In genomic region chr22:30183861-30184278, GRCh38 we compare ENCODE assay signal across 14 cellular contexts.
DNase-seq lines count a peak whose midpoint lies in the region; ATAC-seq and TF ChIP-seq lines count a peak whose summit lies in the region.
"Had no signal": no experiment of that assay in that cellular context is flagged by ENCODE, and none has a peak within 500 bp of the region (broad histone marks: within the 10 kb centered on the region; RNA-seq: fewer than 3 reads in every experiment).

No MANE protein-coding gene starts in this region.

- CTCF ChIA-PET in mammary epithelial cell (lab: Charles Lee; ENCODE audit: low non-redundant PET) = no interaction called here

- H3K4me2 ChIP-seq in mammary epithelial cell (ENCODE audit: insufficient read depth, low read depth, low read length) = no peak overlapping the region
- H3K4me2 ChIP-seq in fibroblast of lung (ENCODE audit: extremely low read depth, insufficient read depth, low read length) = no peak overlapping the region
- H3K4me2 ChIP-seq: BLaER1 had no signal

- peak overlapping the region; percentile 73 for H3K4me3 Mint-ChIP-seq in T-helper 2 cell treated with Interferon-gamma antibody and Interleukin-4, amounts not matched to agents 5 μg/mL and 100 μg/mL, for 36 hours

- intact Hi-C loops in mammary epithelial cell (cut with micrococcal nuclease) = no loop called here
- intact Hi-C loops in breast epithelium (cut with DNase I; ENCODE audit: low total_unique reads) = no loop called here

- no peak overlapping the region for H3K4me3 ChIP-seq in mammary epithelial cell (replicated peaks in 1 of 3; ENCODE audit: insufficient read depth in 1 of 3, low read depth in 2 of 3, low read length in 3 of 3)
- no peak overlapping the region for H3K4me3 ChIP-seq in breast epithelium
- no peak overlapping the region for H3K4me3 ChIP-seq in fibroblast of lung (replicated peaks in 1 of 4; ENCODE audit: control extremely low read depth in 1 of 4, insufficient read depth in 1 of 4, low read depth in 3 of 4, low read length in 4 of 4)
- H3K4me3 ChIP-seq: BLaER1, coronary artery, HAP-1, left ventricle myocardium inferior had no signal

- ATAC-seq in HG02884 (IDR thresholded peaks at IDR 0.05; ENCODE audit: unreplicated experiment) = no peak

- H3K4me1 ChIP-seq in mammary epithelial cell (ENCODE audit: insufficient read depth, low read length) (peaks cover 4% of the 10 kb centered on the region), breast epithelium (no peaks in the 10 kb centered on the region), fibroblast of lung (ENCODE audit: control insufficient read depth, extremely low read depth, insufficient read depth, low read length) (no peaks in the 10 kb centered on the region)
- H3K4me1 ChIP-seq: BLaER1, HAP-1 had no signal

- H3K36me3 ChIP-seq in mammary epithelial cell (ENCODE audit: insufficient read depth, low read length) = no peaks in the 10 kb centered on the region
- no peaks in the 10 kb centered on the region for H3K36me3 ChIP-seq in breast epithelium
- no peaks in the 10 kb centered on the region for H3K36me3 ChIP-seq in fibroblast of lung (ENCODE audit: control insufficient read depth, insufficient read depth, low read length)
- H3K36me3 ChIP-seq: BLaER1, HAP-1, left ventricle myocardium inferior had no signal

- no peak for TF ChIP-seq CTCF in mammary epithelial cell (conservative IDR thresholded peaks at IDR 0.05 in 1 of 2, IDR thresholded peaks at IDR 0.05 in 1 of 2; ENCODE audit: extremely low read depth in 1 of 2, insufficient read depth in 1 of 2, low read depth in 1 of 2, low read length in 2 of 2)
- no peak for TF ChIP-seq CTCF in breast epithelium (IDR thresholded peaks at IDR 0.05)
- no peak for TF ChIP-seq CTCF in fibroblast of lung (conservative IDR thresholded peaks at IDR 0.05 in 1 of 2, IDR thresholded peaks at IDR 0.05 in 1 of 2; ENCODE audit: low read depth in 1 of 2, low read length in 2 of 2)

- WGBS in mammary epithelial cell (ENCODE audit: low coverage, missing lambda C conversion rate) = 8% methylated on average over 2 of the region's 2 CpGs

- H3K9me3 ChIP-seq in mammary epithelial cell (replicated peaks; ENCODE audit: insufficient read depth, low read length) (no peaks in the 10 kb centered on the region), breast epithelium (no peaks in the 10 kb centered on the region), fibroblast of lung (ENCODE audit: control insufficient read depth, insufficient read depth, low read depth, low read length) (no peaks in the 10 kb centered on the region)
- H3K9me3 ChIP-seq: BLaER1, HAP-1, left ventricle myocardium inferior had no signal

- H3K79me2 ChIP-seq in mammary epithelial cell (ENCODE audit: insufficient read depth, low read length) = no peaks in the 10 kb centered on the region
- H3K79me2 ChIP-seq in fibroblast of lung (ENCODE audit: control insufficient read depth, insufficient read depth, low read length) = no peaks in the 10 kb centered on the region

- peak; percentile 27 for DNase-seq in mammary epithelial cell
- DNase-seq in breast epithelium (ENCODE audit: low spot score in 2 of 2) = no peak
- DNase-seq in T-helper 2 cell treated with Interferon-gamma antibody and Interleukin-4, amounts not matched to agents 5 μg/mL and 100 μg/mL, for 36 hours (ENCODE audit: low spot score) = peak; percentile 58
- peak; percentile 11 to 75 for DNase-seq in fibroblast of lung (ENCODE audit: low read depth in 2 of 2)
- DNase-seq in NCI-H2196 (lab: John Stamatoyannopoulos, UW; ENCODE audit: unreplicated experiment) = no peak
- DNase-seq in DMS53 (lab: John Stamatoyannopoulos, UW) = no peak
- no peak for DNase-seq in iPS-NIHi7 (ENCODE audit: extremely low spot score)
- DNase-seq: left ventricle myocardium inferior, MM.1S, occipital lobe had no signal

- BruUV-seq in mammary epithelial cell (replicated peaks; lab: Mats Ljungman, UMichigan) = no TSS peak

- no peaks in the 10 kb centered on the region for H3K9me3 Mint-ChIP-seq in T-helper 2 cell treated with Interferon-gamma antibody and Interleukin-4, amounts not matched to agents 5 μg/mL and 100 μg/mL, for 36 hours

- H3K9ac ChIP-seq in mammary epithelial cell (ENCODE audit: insufficient read depth, low read length) (no peak overlapping the region), fibroblast of lung (ENCODE audit: insufficient read depth, low read length) (no peak overlapping the region)
- H3K9ac ChIP-seq: BLaER1 had no signal

- in situ Hi-C loops in mammary epithelial cell (cut with MboI; ENCODE audit: low sequenced_read_pairs in 2 of 2) = no loop called here

- H3K27ac ChIP-seq in mammary epithelial cell (ENCODE audit: insufficient read depth, low read depth, low read length) (no peak overlapping the region), breast epithelium (no peak overlapping the region), fibroblast of lung (ENCODE audit: insufficient read depth, low read length) (no peak overlapping the region)
- H3K27ac ChIP-seq: BLaER1, coronary artery, left ventricle myocardium inferior had no signal

- H4K20me1 ChIP-seq in mammary epithelial cell (ENCODE audit: insufficient read depth, low read length) (no peaks in the 10 kb centered on the region), fibroblast of lung (ENCODE audit: control insufficient read depth, extremely low read depth, insufficient read depth, low read length) (no peaks in the 10 kb centered on the region)
- H4K20me1 ChIP-seq: BLaER1 had no signal

- H2AFZ ChIP-seq in mammary epithelial cell (ENCODE audit: low read depth, low read length) = peak overlapping the region; percentile 42
- no peak overlapping the region for H2AFZ ChIP-seq in fibroblast of lung (ENCODE audit: low read length)

- no peak for TF ChIP-seq POLR2A in breast epithelium (IDR thresholded peaks at IDR 0.05)

- peaks cover 81% of the 10 kb centered on the region for H3K4me1 Mint-ChIP-seq in T-helper 2 cell treated with Interferon-gamma antibody and Interleukin-4, amounts not matched to agents 5 μg/mL and 100 μg/mL, for 36 hours (ENCODE audit: low read depth)

- no peaks in the 10 kb centered on the region for H3K27me3 Mint-ChIP-seq in T-helper 2 cell treated with Interferon-gamma antibody and Interleukin-4, amounts not matched to agents 5 μg/mL and 100 μg/mL, for 36 hours (ENCODE audit: low read depth)

- H3K36me3 Mint-ChIP-seq in T-helper 2 cell treated with Interferon-gamma antibody and Interleukin-4, amounts not matched to agents 5 μg/mL and 100 μg/mL, for 36 hours (ENCODE audit: low read depth) = peaks cover 2% of the 10 kb centered on the region

- dilution Hi-C loops in mammary epithelial cell (cut with HindIII; ENCODE audit: low sequenced_read_pairs) = loop anchor here (5.0 kb wide), 2 partner anchors 38 to 62 kb away; no protein-coding TSS in a partner anchor

- peak overlapping the region; percentile 92 for H3K27ac Mint-ChIP-seq in T-helper 2 cell treated with Interferon-gamma antibody and Interleukin-4, amounts not matched to agents 5 μg/mL and 100 μg/mL, for 36 hours

- H3K27me3 ChIP-seq in mammary epithelial cell (ENCODE audit: insufficient read depth, low read length) = no peaks in the 10 kb centered on the region
- H3K27me3 ChIP-seq in breast epithelium = no peaks in the 10 kb centered on the region
- no peaks in the 10 kb centered on the region for H3K27me3 ChIP-seq in fibroblast of lung (ENCODE audit: control insufficient read depth, insufficient read depth, low read length)
- H3K27me3 ChIP-seq: BLaER1 had no signal

Comparison
In these comparisons a context has a peak if more than half of its experiments do, and no peak if none do; other contexts are left out.
1. DNase-seq: peak in mammary epithelial cell (single experiment), T-helper 2 cell treated with Interferon-gamma antibody and Interleukin-4, amounts not matched to agents 5 μg/mL and 100 μg/mL, for 36 hours (single experiment) and fibroblast of lung (2 of 2); none in breast epithelium (0 of 2), NCI-H2196 (single experiment), DMS53 (single experiment) and iPS-NIHi7 (single experiment).